In the genomic region with DNA sequence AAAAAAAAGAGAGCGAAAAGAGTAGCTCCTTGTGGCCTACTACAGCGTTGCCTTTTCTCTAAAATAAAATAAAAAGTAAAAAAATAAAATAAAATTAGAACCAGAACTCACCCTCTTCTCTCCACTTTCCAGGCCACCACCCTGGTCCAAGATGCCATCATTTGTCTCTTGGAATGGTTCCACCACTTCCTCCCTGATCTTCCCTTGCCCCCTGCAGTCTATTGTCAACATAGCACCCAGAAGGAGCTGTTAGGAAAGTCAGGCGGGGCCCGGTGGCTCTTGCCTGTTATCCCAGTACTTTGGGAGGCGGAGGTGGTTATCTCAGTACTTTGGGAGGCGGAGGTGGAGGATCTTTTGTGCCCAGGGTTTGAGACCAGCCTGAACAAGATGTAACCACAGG, we compare ENCODE assay signal across 9 cellular contexts. TPM values are rescaled to one million over a fixed set of nuclear protein-coding genes. Genes with fewer than 3 reads are reported as not detected.
A peak's percentile ranks its signal among the peaks of the same experiment; 100 is the strongest.
DNase-seq lines count a peak whose midpoint lies in the region; ATAC-seq, FAIRE-seq and TF ChIP-seq lines count a peak whose summit lies in the region.
"Had no signal": no experiment of that assay in that cellular context is flagged by ENCODE, and none has a peak within 500 bp of the region (broad histone marks: within the 10 kb centered on the region; RNA-seq: fewer than 3 reads in every experiment).

No MANE protein-coding gene starts in this region.

- peak; percentile 45 to 60 for TF ChIP-seq RAD21 in K562 (CRISPR knock-in tag; conservative IDR thresholded peaks at IDR 0.05 in 1 of 2, IDR thresholded peaks at IDR 0.05 in 1 of 2)

- 0 out of 5 replicates have a peak, but pooled peaks cover 0 to 5% of the 10 kb centered on the region in 2 experiments for H3K4me1 ChIP-seq in K562 (replicated peaks in 1 of 2; ENCODE audit: control insufficient read depth in 2 of 2, insufficient read depth in 2 of 2, low read length in 2 of 2)

- H3K9ac ChIP-seq in K562 (ENCODE audit: insufficient read depth in 1 of 2, low read depth in 2 of 2, low read length in 2 of 2): no peak overlapping the region

- H3K27me3 Mint-ChIP-seq in osteocyte (ENCODE audit: unreplicated experiment): peaks cover 8% of the 10 kb centered on the region
- H3K27me3 Mint-ChIP-seq: IgD-negative memory B cell had no signal

- H3K27ac ChIP-seq in K562 (ENCODE audit: extremely low read depth, low read depth, low read length): no peak overlapping the region

- no peaks in the 10 kb centered on the region for H4K20me1 ChIP-seq in K562 (replicated peaks; ENCODE audit: control insufficient read depth, insufficient read depth, low read length)

- in situ Hi-C loops in K562 (cut with MboI): no loop called here

- no peaks in the 10 kb centered on the region for H3K79me2 ChIP-seq in K562 (ENCODE audit: control insufficient read depth, insufficient read depth, low read length)

- TF ChIP-seq POLR2A in K562 (conservative IDR thresholded peaks at IDR 0.05): no peak

- CTCF ChIA-PET in K562 (lab: Yijun Ruan, JAX; ENCODE audit: low intra/inter-chr PET ratio): interaction anchor here (0.7 kb wide), 1 partner anchor 43 kb away, joined by 4 read pairs; no protein-coding TSS in a partner anchor

- peak; percentile 52 for TF ChIP-seq CTCF in AG09309 (IDR thresholded peaks at IDR 0.05; ENCODE audit: control insufficient read depth, insufficient read depth, low read depth, low read length, missing control alignments)
- TF ChIP-seq CTCF in K562 (IDR thresholded peaks at IDR 0.05 in 2 of 3, conservative IDR thresholded peaks at IDR 0.05 in 1 of 3; ENCODE audit: insufficient read depth in 2 of 3, low read depth in 1 of 3, low read length in 3 of 3): peak; percentile 63 to 79 (median 79)
- TF ChIP-seq CTCF in osteocyte (IDR thresholded peaks at IDR 0.05): peak; percentile 40

- ATAC-seq in K562 (peak; percentile 90), HG03565 (IDR thresholded peaks at IDR 0.05; ENCODE audit: unreplicated experiment) (no peak), HG03521 (IDR thresholded peaks at IDR 0.05; ENCODE audit: unreplicated experiment) (no peak)

- POLR2A ChIA-PET in K562 (lab: Yijun Ruan, JAX): interaction anchor here (0.6 to 1.1 kb wide), 4 partner anchors 13 to 260 kb away, joined by 3 to 5 read pairs (median 4); no protein-coding TSS in a partner anchor

- 4% methylated on average over 5 of the region's 6 CpGs for WGBS in K562 (ENCODE audit: insufficient coverage, low coverage, missing lambda C conversion rate)

- peak; percentile 5 for DNase-seq in AG09309 (ENCODE audit: low read depth)
- DNase-seq in EH (ENCODE audit: low read depth): peak; percentile 66
- peak; percentile 33 for DNase-seq in NCI-H2029 (lab: John Stamatoyannopoulos, UW)
- DNase-seq in K562 (ENCODE audit: extremely low read depth in 1 of 4, low spot score in 3 of 4): peak; percentile 74 to 81 (median 78)
- DNase-seq in osteocyte (ENCODE audit: extremely low spot score, unreplicated experiment): no peak
- DNase-seq in activated naive CD4-positive, alpha-beta T cell treated with Interleukin-2 at 50 U/mL for 16 hours: no peak

- H3K27me3 ChIP-seq in K562 (ENCODE audit: control insufficient read depth in 2 of 2, insufficient read depth in 2 of 2, low read length in 2 of 2): peaks cover 5 to 26% of the 10 kb centered on the region in 2 experiments; a peak in 3 of 5 replicates

- H2AFZ ChIP-seq in K562 (ENCODE audit: low read depth, low read length): no peak overlapping the region; the same call in 1 of the 2 replicates

- intact Hi-C loops in K562 (cut with micrococcal nuclease): loop anchor here (2.0 kb wide), 1 partner anchor 42 kb away; no protein-coding TSS in a partner anchor

- H3K4me3 ChIP-seq in AG09309 (ENCODE audit: control insufficient read depth, low read depth, low read length) (no peak overlapping the region), K562 (no peak overlapping the region)

- no peaks in the 10 kb centered on the region for H3K9me3 ChIP-seq in K562 (replicated peaks; ENCODE audit: control insufficient read depth, insufficient read depth, low read depth, low read length)

- no peaks in the 10 kb centered on the region for H3K9me1 ChIP-seq in K562 (ENCODE audit: control insufficient read depth, insufficient read depth, low read length)

- TF ChIP-seq EP300 in K562 (IDR thresholded peaks at IDR 0.05; ENCODE audit: low read length): no peak

- H3K9me3 Mint-ChIP-seq in osteocyte (ENCODE audit: unreplicated experiment): no peaks in the 10 kb centered on the region
- H3K9me3 Mint-ChIP-seq: IgD-negative memory B cell had no signal

- H3K36me3 Mint-ChIP-seq in osteocyte (ENCODE audit: unreplicated experiment): no peaks in the 10 kb centered on the region
- H3K36me3 Mint-ChIP-seq: IgD-negative memory B cell had no signal

- no TSS peak for BruUV-seq in K562 (replicated peaks; lab: Mats Ljungman, UMichigan)

- no peaks in the 10 kb centered on the region for H3K4me1 Mint-ChIP-seq in osteocyte (ENCODE audit: unreplicated experiment)

- H3K4me2 ChIP-seq in K562 (ENCODE audit: insufficient read depth, low read length): no peak overlapping the region

- FAIRE-seq in K562 (lab: Jason Lieb, UNC): peak; percentile 87

- H3K4me3 Mint-ChIP-seq in osteocyte (ENCODE audit: unreplicated experiment): no peak overlapping the region
- H3K4me3 Mint-ChIP-seq: IgD-negative memory B cell had no signal

- H3K36me3 ChIP-seq in K562 (ENCODE audit: control insufficient read depth, insufficient read depth, low read length): no peaks in the 10 kb centered on the region

- H3K27ac Mint-ChIP-seq in osteocyte (ENCODE audit: unreplicated experiment): no peak overlapping the region
- H3K27ac Mint-ChIP-seq: IgD-negative memory B cell had no signal

RNA-seq across cellular contexts. Expression of a gene that starts 7.6 kb away (rescaled TPM):
- 0.09 TPM in 1 of 2 replicates, not detected in the other for total RNA-seq in K562 (2011; cell fraction: chromatin; rRNA removed; ENCODE audit: low replicate concordance)
- not detected in 2 replicates for total RNA-seq in K562 (2011; cell fraction: nucleolus; rRNA removed)
- total RNA-seq in K562 (2011; cell fraction: nucleoplasm; rRNA removed): not detected in 2 replicates
- not detected in 2 replicates for total RNA-seq in K562 (2014; rRNA removed)
- total RNA-seq in K562 (2014; rRNA removed; fragmentation: Illumina TruSeq; extraction: Trizol): not detected in 2 replicates
- total RNA-seq in K562 (2015; rRNA removed; fragmentation: Illumina TruSeq; extraction: Trizol): not detected in 2 replicates
- not detected in 2 replicates for total RNA-seq in K562 (2021)
- polyA plus RNA-seq in K562 (2011; rRNA removed): not detected in 2 replicates
- polyA plus RNA-seq in K562 (2011; cell fraction: cytosol; rRNA removed): not detected in 2 replicates
- polyA plus RNA-seq in K562 (2011; cell fraction: nucleus; rRNA removed): not detected in 2 replicates
- polyA plus RNA-seq in K562 (2012): not detected in 2 replicates
- polyA plus RNA-seq in K562 (2014; fragmentation: Illumina TruSeq; extraction: Trizol): not detected in 2 replicates
- polyA plus RNA-seq in K562 (2014; fragmentation: Nextera tagmentation; extraction: Ambion mirVana): not detected
- polyA plus RNA-seq in K562 (2014; rRNA removed): not detected in 2 replicates
- not detected in 2 replicates for polyA minus RNA-seq in K562 (2011; rRNA and poly(A)+ RNA removed)
- not detected in 2 replicates for polyA minus RNA-seq in K562 (2011; cell fraction: cytosol; rRNA and poly(A)+ RNA removed)
- polyA minus RNA-seq in K562 (2011; cell fraction: nucleus; rRNA and poly(A)+ RNA removed): not detected in 2 replicates
- total RNA-seq in osteocyte: 0.10 and 0.13 TPM in 2 replicates

RNA-seq across cellular contexts. Expression of a gene that starts 18.4 kb away (rescaled TPM):
- 108 and 190 TPM in 2 replicates for total RNA-seq in K562 (2011; cell fraction: chromatin; rRNA removed; ENCODE audit: low replicate concordance)
- total RNA-seq in K562 (2011; cell fraction: nucleolus; rRNA removed): 140 and 154 TPM in 2 replicates
- 158 and 180 TPM in 2 replicates for total RNA-seq in K562 (2011; cell fraction: nucleoplasm; rRNA removed)
- total RNA-seq in K562 (2014; rRNA removed) (33.4 and 44.9 TPM in 2 replicates), K562 (2014; rRNA removed; fragmentation: Illumina TruSeq; extraction: Trizol) (58.3 and 59.1 TPM in 2 replicates), K562 (2015; rRNA removed; fragmentation: Illumina TruSeq; extraction: Trizol) (53.5 and 53.8 TPM in 2 replicates), K562 (2021) (54.1 and 58.7 TPM in 2 replicates), osteocyte (62.2 and 63.5 TPM in 2 replicates)
- polyA plus RNA-seq in K562 (2011; rRNA removed) (106 and 124 TPM in 2 replicates), K562 (2014; fragmentation: Illumina TruSeq; extraction: Trizol) (64.3 and 71.1 TPM in 2 replicates), K562 (2014; fragmentation: Nextera tagmentation; extraction: Ambion mirVana) (10 to 100 TPM; 58.9 to 77.0 TPM), K562 (2014; rRNA removed) (52.5 and 60.4 TPM in 2 replicates)
- 175 and 252 TPM in 2 replicates for polyA plus RNA-seq in K562 (2011; cell fraction: cytosol; rRNA removed)
- 125 and 165 TPM in 2 replicates for polyA plus RNA-seq in K562 (2011; cell fraction: nucleus; rRNA removed)
- polyA plus RNA-seq in K562 (2012): 55.6 and 112 TPM in 2 replicates
- 185 and 193 TPM in 2 replicates for polyA minus RNA-seq in K562 (2011; rRNA and poly(A)+ RNA removed)
- 41.9 and 55.5 TPM in 2 replicates for polyA minus RNA-seq in K562 (2011; cell fraction: cytosol; rRNA and poly(A)+ RNA removed)
- 36.5 and 65.0 TPM in 2 replicates for polyA minus RNA-seq in K562 (2011; cell fraction: nucleus; rRNA and poly(A)+ RNA removed)

RNA-seq across cellular contexts. Expression of a gene that starts 31.0 kb away (rescaled TPM):
- total RNA-seq in K562 (2011; cell fraction: chromatin; rRNA removed; ENCODE audit: low replicate concordance): 27.7 and 71.3 TPM in 2 replicates
- 41.2 and 44.5 TPM in 2 replicates for total RNA-seq in K562 (2011; cell fraction: nucleolus; rRNA removed)
- total RNA-seq in K562 (2011; cell fraction: nucleoplasm; rRNA removed): 27.3 and 28.3 TPM in 2 replicates
- 12.6 and 21.2 TPM in 2 replicates for total RNA-seq in K562 (2014; rRNA removed)
- total RNA-seq in K562 (2014; rRNA removed; fragmentation: Illumina TruSeq; extraction: Trizol): 8.3 and 8.4 TPM in 2 replicates
- 10.3 and 10.9 TPM in 2 replicates for total RNA-seq in K562 (2015; rRNA removed; fragmentation: Illumina TruSeq; extraction: Trizol)
- 23.5 and 24.6 TPM in 2 replicates for total RNA-seq in K562 (2021)
- polyA plus RNA-seq in K562 (2011; rRNA removed): 11.6 and 17.2 TPM in 2 replicates
- polyA plus RNA-seq in K562 (2011; cell fraction: cytosol; rRNA removed): 17.0 and 23.4 TPM in 2 replicates
- 20.9 and 27.8 TPM in 2 replicates for polyA plus RNA-seq in K562 (2011; cell fraction: nucleus; rRNA removed)
- polyA plus RNA-seq in K562 (2012): 21.6 and 35.8 TPM in 2 replicates
- 26.4 and 28.9 TPM in 2 replicates for polyA plus RNA-seq in K562 (2014; fragmentation: Illumina TruSeq; extraction: Trizol)
- polyA plus RNA-seq in K562 (2014; fragmentation: Nextera tagmentation; extraction: Ambion mirVana): under 1 TPM; 0.52 to 0.57 TPM
- 16.8 and 17.9 TPM in 2 replicates for polyA plus RNA-seq in K562 (2014; rRNA removed)
- polyA minus RNA-seq in K562 (2011; rRNA and poly(A)+ RNA removed): 7.0 and 7.2 TPM in 2 replicates
- polyA minus RNA-seq in K562 (2011; cell fraction: cytosol; rRNA and poly(A)+ RNA removed): 8.8 and 11.4 TPM in 2 replicates
- polyA minus RNA-seq in K562 (2011; cell fraction: nucleus; rRNA and poly(A)+ RNA removed): 8.8 and 8.9 TPM in 2 replicates
- 36.5 and 40.3 TPM in 2 replicates for total RNA-seq in osteocyte

RNA-seq across cellular contexts. Expression of a gene that starts 56.6 kb away (rescaled TPM):
- not detected in 2 replicates for total RNA-seq in K562 (2011; cell fraction: chromatin; rRNA removed; ENCODE audit: low replicate concordance)
- total RNA-seq in K562 (2011; cell fraction: nucleolus; rRNA removed): 0.17 TPM in 1 of 2 replicates, not detected in the other
- not detected in 2 replicates for total RNA-seq in K562 (2011; cell fraction: nucleoplasm; rRNA removed)
- 0.04 TPM in 1 of 2 replicates, not detected in the other for total RNA-seq in K562 (2014; rRNA removed)
- total RNA-seq in K562 (2014; rRNA removed; fragmentation: Illumina TruSeq; extraction: Trizol): not detected in 2 replicates
- not detected in 2 replicates for total RNA-seq in K562 (2015; rRNA removed; fragmentation: Illumina TruSeq; extraction: Trizol)
- not detected in 2 replicates for total RNA-seq in K562 (2021)
- 0.05 TPM in 1 of 2 replicates, not detected in the other for polyA plus RNA-seq in K562 (2011; rRNA removed)
- polyA plus RNA-seq in K562 (2011; cell fraction: cytosol; rRNA removed): 0.01 and 0.03 TPM in 2 replicates
- polyA plus RNA-seq in K562 (2011; cell fraction: nucleus; rRNA removed): 0.04 TPM in 1 of 2 replicates, not detected in the other
- 0.06 TPM in 1 of 2 replicates, not detected in the other for polyA plus RNA-seq in K562 (2012)
- polyA plus RNA-seq in K562 (2014; fragmentation: Illumina TruSeq; extraction: Trizol): 0.03 TPM in 1 of 2 replicates, not detected in the other
- polyA plus RNA-seq in K562 (2014; fragmentation: Nextera tagmentation; extraction: Ambion mirVana): not detected
- not detected in 2 replicates for polyA plus RNA-seq in K562 (2014; rRNA removed)
- polyA minus RNA-seq in K562 (2011; rRNA and poly(A)+ RNA removed): 0.32 TPM in 1 of 2 replicates, not detected in the other
- polyA minus RNA-seq in K562 (2011; cell fraction: cytosol; rRNA and poly(A)+ RNA removed): not detected in 2 replicates
- polyA minus RNA-seq in K562 (2011; cell fraction: nucleus; rRNA and poly(A)+ RNA removed): not detected in 2 replicates
- total RNA-seq in osteocyte: 18.2 and 18.3 TPM in 2 replicates

Comparison
In these comparisons a context has a peak if more than half of its experiments do, and no peak if none do; other contexts are left out.
1. DNase-seq: peak in AG09309 (single experiment), EH (single experiment), NCI-H2029 (single experiment) and K562 (4 of 4); none in osteocyte (single experiment) and activated naive CD4-positive, alpha-beta T cell treated with Interleukin-2 at 50 U/mL for 16 hours (single experiment).
2. Peak in every context shown above with its lines, with median percentiles within 50 percentile points of each other: CTCF ChIP-seq.